Comparison of ENCODE assay signal across 20 cellular contexts in genomic region chr10:11754180-11754579, GRCh38.
"Had no signal": no experiment of that assay in that cellular context is flagged by ENCODE, and none has a peak within 500 bp of the region (broad histone marks: within the 10 kb centered on the region; RNA-seq: fewer than 3 reads in every experiment).

No MANE protein-coding gene starts in this region.

- H3K27ac ChIP-seq: colonic mucosa, esophagus muscularis mucosa, foreskin keratinocyte, left lung, lower lobe of right lung had no signal

- FAIRE-seq: endometrium, frontal cortex, islet of Langerhans, keratinocyte had no signal

- H3K9me3 ChIP-seq: colonic mucosa, esophagus muscularis mucosa, heart right ventricle, left lung, lower lobe of right lung, mucosa of descending colon had no signal

- ATAC-seq: effector memory CD8-positive, alpha-beta T cell; foreskin keratinocyte; heart right ventricle; left cardiac atrium; left lung; lower lobe of right lung; mucosa of descending colon had no signal

- H3K4me1 ChIP-seq: colonic mucosa had no signal

- H3K36me3 ChIP-seq: colonic mucosa had no signal

- DNase-seq: cerebellar nuclear complex; colonic mucosa; cortex of kidney; effector CD8-positive, alpha-beta T cell; effector memory CD8-positive, alpha-beta T cell; foreskin keratinocyte; glutamatergic neuron; head of caudate nucleus; heart right ventricle; hippocampal formation; left cardiac atrium; left lung; lower lobe of right lung; mesenchymal stem cell; mucosa of descending colon had no signal

- H3K4me3 ChIP-seq: colonic mucosa, esophagus muscularis mucosa, heart right ventricle, left lung, lower lobe of right lung, mucosa of descending colon had no signal

- H3K27me3 ChIP-seq: colonic mucosa, esophagus muscularis mucosa, foreskin keratinocyte, heart right ventricle, left lung had no signal
